In the genomic region with DNA sequence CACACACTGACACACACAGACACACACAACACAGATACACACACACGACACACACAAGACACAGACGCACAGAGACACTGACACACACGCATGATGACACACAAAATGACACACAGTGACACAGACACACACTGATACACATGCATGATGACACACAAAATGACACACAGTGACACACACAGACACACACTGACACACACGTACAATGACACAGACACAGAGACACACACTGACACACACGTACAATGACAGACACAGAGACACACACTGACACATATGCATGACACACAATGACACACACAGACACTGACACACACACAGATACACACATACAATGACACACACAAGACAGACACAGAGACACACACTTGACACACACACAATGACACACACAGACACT, we compare ENCODE assay signal across 24 cellular contexts. TPM values are rescaled to one million over a fixed set of nuclear protein-coding genes. Genes with fewer than 3 reads are reported as not detected.
DNase-seq lines count a peak whose midpoint lies in the region; FAIRE-seq and TF ChIP-seq lines count a peak whose summit lies in the region.
"Had no signal": no experiment of that assay in that cellular context is flagged by ENCODE, and none has a peak within 500 bp of the region (broad histone marks: within the 10 kb centered on the region; RNA-seq: fewer than 3 reads in every experiment).

No MANE protein-coding gene starts in this region.

- no peaks in the 10 kb centered on the region for H3K36me3 ChIP-seq in BLaER1
- H3K36me3 ChIP-seq in HEK293 (ENCODE audit: control insufficient read depth in 2 of 2, insufficient read depth in 1 of 2, low read length in 2 of 2) = no peaks in the 10 kb centered on the region
- no peaks in the 10 kb centered on the region for H3K36me3 ChIP-seq in bronchial epithelial cell (ENCODE audit: control insufficient read depth, insufficient read depth, low read length)
- H3K36me3 ChIP-seq in neuronal stem cell (replicated peaks in 1 of 2; ENCODE audit: control insufficient read depth in 2 of 2, insufficient read depth in 2 of 2, low read length in 2 of 2) = no peaks in the 10 kb centered on the region

- peak overlapping the region; percentile 45 for H3K23ac ChIP-seq in neuronal stem cell (ENCODE audit: low read depth, low read length, poor library complexity)

- H3K9me3 ChIP-seq in BLaER1 (peaks cover 12% of the 10 kb centered on the region), HEK293 (ENCODE audit: control insufficient read depth, insufficient read depth, low read depth, low read length) (no peaks in the 10 kb centered on the region), neuronal stem cell (replicated peaks in 1 of 2; ENCODE audit: control insufficient read depth in 2 of 2, insufficient read depth in 1 of 2, low read depth in 1 of 2, low read length in 2 of 2) (peaks cover under 1 to 7% of the 10 kb centered on the region in 2 donors)

- no peaks in the 10 kb centered on the region for H4K20me1 ChIP-seq in BLaER1

- no peak overlapping the region for H2BK120ac ChIP-seq in neuronal stem cell (ENCODE audit: low read depth, low read length)

- no peak overlapping the region for H2BK15ac ChIP-seq in neuronal stem cell (ENCODE audit: low read length)

- H2AK5ac ChIP-seq in neuronal stem cell (ENCODE audit: low read depth, low read length) = no peak overlapping the region

- H3K4ac ChIP-seq in neuronal stem cell (ENCODE audit: low read length) = no peak overlapping the region

- H3K18ac ChIP-seq in neuronal stem cell (ENCODE audit: low read length) = no peak overlapping the region

- POLR2A ChIA-PET in HEK293 (lab: Yijun Ruan, JAX) = no interaction called here
- POLR2A ChIA-PET in RWPE1 (lab: Yijun Ruan, JAX; ENCODE audit: low non-redundant PET) = no interaction called here

- no peak overlapping the region for H2BK5ac ChIP-seq in neuronal stem cell (ENCODE audit: low read length)

- no CpG with 5 or more reads among the region's 5 CpGs for WGBS in neuronal stem cell (ENCODE audit: extremely low coverage in 2 of 2, insufficient read length in 2 of 2, insufficient replicate concordance in 1 of 2), 2 donors

- no peak for DNase-seq in bronchial epithelial cell (ENCODE audit: low read depth)
- DNase-seq in neuronal stem cell (ENCODE audit: low spot score) = no peak
- no peak for DNase-seq in occipital lobe (lab: John Stamatoyannopoulos, UW)
- DNase-seq in OCI-M2 (lab: John Stamatoyannopoulos, UW; ENCODE audit: unreplicated experiment) = no peak
- no peak for DNase-seq in RWPE1 (ENCODE audit: low spot score)
- DNase-seq: COR-L47, DMS 273 treated with DMSO at 0.1 percent for 48 hours, DMS79 treated with DMSO at 0.1 percent for 48 hours, GOT3, Kasumi-1, NCI-H1694, NCI-H2081, NCI-H2171 treated with DMSO at 0.1 percent for 48 hours, NCI-H526, Right ventricle myocardium superior had no signal

- H4K8ac ChIP-seq in neuronal stem cell (ENCODE audit: low read depth, low read length) = no peak overlapping the region

- H3K27ac ChIP-seq in BLaER1 = 0 out of 2 replicates have a peak overlapping the region, but pooled peaks have one; percentile 26
- H3K27ac ChIP-seq in HEK293 (ENCODE audit: extremely low read depth, low read depth, low read length) = no peak overlapping the region
- no peak overlapping the region for H3K27ac ChIP-seq in neuronal stem cell (replicated peaks; ENCODE audit: low read length)
- H3K27ac ChIP-seq in RWPE1 = no peak overlapping the region

- no peak overlapping the region for H3K4me2 ChIP-seq in BLaER1
- H3K4me2 ChIP-seq in neuronal stem cell (ENCODE audit: insufficient read depth, low read length, poor library complexity, severe bottlenecking) = no peak overlapping the region

- peak; percentile 97 for FAIRE-seq in bronchial epithelial cell (lab: Jason Lieb, UNC)
- FAIRE-seq: GM12892, RCC 7860 had no signal

- H3K14ac ChIP-seq in neuronal stem cell (ENCODE audit: low read length) = peak overlapping the region; percentile 48

- CTCF ChIA-PET in HEK293 (lab: Yijun Ruan, JAX) (no interaction called here), RWPE1 (lab: Yijun Ruan, JAX) (interaction anchor here (0.6 kb wide), 1 partner anchor 15 kb away, joined by 4 read pairs; no protein-coding TSS in a partner anchor)

- H3K9ac ChIP-seq in BLaER1 (no peak overlapping the region), neuronal stem cell (ENCODE audit: low read depth, low read length, poor library complexity) (peak overlapping the region; percentile 38)

- H3K4me3 ChIP-seq in BLaER1 (no peak overlapping the region), HEK293 (ENCODE audit: low read depth, low read length) (no peak overlapping the region), bronchial epithelial cell (ENCODE audit: low read depth, low read length) (no peak overlapping the region), neuronal stem cell (ENCODE audit: low read length in 2 of 2) (peak overlapping the region in 1 of 2 donors; percentile 50)

- H3K4me1 ChIP-seq in BLaER1 (peaks cover 35% of the 10 kb centered on the region), HEK293 (ENCODE audit: control insufficient read depth, insufficient read depth, low read length) (no peaks in the 10 kb centered on the region), neuronal stem cell (ENCODE audit: control insufficient read depth in 2 of 2, insufficient read depth in 1 of 2, low read depth in 1 of 2, low read length in 2 of 2) (peaks cover 0 to 3% of the 10 kb centered on the region in 2 donors)

- H4K91ac ChIP-seq in neuronal stem cell (ENCODE audit: low read depth, low read length, poor library complexity) = no peak overlapping the region

- no peak overlapping the region for H2AFZ ChIP-seq in neuronal stem cell (ENCODE audit: low read length)

- H3K27me3 ChIP-seq in BLaER1 (no peaks in the 10 kb centered on the region), bronchial epithelial cell (ENCODE audit: control insufficient read depth, insufficient read depth, low read length) (no peaks in the 10 kb centered on the region), neuronal stem cell (ENCODE audit: control insufficient read depth in 3 of 3, insufficient read depth in 3 of 3, low read depth in 1 of 3, low read length in 3 of 3) (peaks cover 0 to 2% (median 0%) of the 10 kb centered on the region in 3 experiments)

- TF ChIP-seq CTCF in HEK293 (tag by site-specific recombination; IDR thresholded peaks at IDR 0.05) (no peak), bronchial epithelial cell (IDR thresholded peaks at IDR 0.05; ENCODE audit: insufficient read depth, low read length, severe bottlenecking) (no peak), RWPE1 (conservative IDR thresholded peaks at IDR 0.05; ENCODE audit: low read depth) (no peak)

- H3K79me1 ChIP-seq in neuronal stem cell (ENCODE audit: low read depth, low read length) = peaks cover 3% of the 10 kb centered on the region

- H2BK12ac ChIP-seq in neuronal stem cell (ENCODE audit: low read length) = no peak overlapping the region

TF ChIP-seq in HEK293, 187 proteins besides CTCF, POLR2A, EP300 and RAD21 (continues in another document):
- TF ChIP-seq ZNF239 (tag by site-specific recombination; IDR thresholded peaks at IDR 0.05) (peak; percentile 66; the same call in 1 of the 2 replicates), ZNF138 (tag by site-specific recombination; IDR thresholded peaks at IDR 0.05; ENCODE audit: borderline replicate concordance) (no peak), ZNF621 (tag by site-specific recombination; IDR thresholded peaks at IDR 0.05) (0 out of 2 replicates have a peak, but pooled peaks have one; percentile 15), ZNF658 (tag by site-specific recombination; IDR thresholded peaks at IDR 0.05) (no peak), ZBTB6 (tag by site-specific recombination; IDR thresholded peaks at IDR 0.05) (no peak), ZNF48 (tag by site-specific recombination; IDR thresholded peaks at IDR 0.05) (0 out of 2 replicates have a peak, but pooled peaks have one; percentile 27)
- TF ChIP-seq, protein P1, sequence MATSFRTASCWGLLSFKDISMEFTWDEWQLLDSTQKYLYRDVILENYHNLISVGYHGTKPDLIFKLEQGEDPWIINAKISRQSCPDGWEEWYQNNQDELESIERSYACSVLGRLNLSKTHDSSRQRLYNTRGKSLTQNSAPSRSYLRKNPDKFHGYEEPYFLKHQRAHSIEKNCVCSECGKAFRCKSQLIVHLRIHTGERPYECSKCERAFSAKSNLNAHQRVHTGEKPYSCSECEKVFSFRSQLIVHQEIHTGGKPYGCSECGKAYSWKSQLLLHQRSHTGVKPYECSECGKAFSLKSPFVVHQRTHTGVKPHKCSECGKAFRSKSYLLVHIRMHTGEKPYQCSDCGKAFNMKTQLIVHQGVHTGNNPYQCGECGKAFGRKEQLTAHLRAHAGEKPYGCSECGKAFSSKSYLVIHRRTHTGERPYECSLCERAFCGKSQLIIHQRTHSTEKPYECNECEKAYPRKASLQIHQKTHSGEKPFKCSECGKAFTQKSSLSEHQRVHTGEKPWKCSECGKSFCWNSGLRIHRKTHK (tag by site-specific recombination; IDR thresholded peaks at IDR 0.05) = no peak
- TF ChIP-seq, protein P2, sequence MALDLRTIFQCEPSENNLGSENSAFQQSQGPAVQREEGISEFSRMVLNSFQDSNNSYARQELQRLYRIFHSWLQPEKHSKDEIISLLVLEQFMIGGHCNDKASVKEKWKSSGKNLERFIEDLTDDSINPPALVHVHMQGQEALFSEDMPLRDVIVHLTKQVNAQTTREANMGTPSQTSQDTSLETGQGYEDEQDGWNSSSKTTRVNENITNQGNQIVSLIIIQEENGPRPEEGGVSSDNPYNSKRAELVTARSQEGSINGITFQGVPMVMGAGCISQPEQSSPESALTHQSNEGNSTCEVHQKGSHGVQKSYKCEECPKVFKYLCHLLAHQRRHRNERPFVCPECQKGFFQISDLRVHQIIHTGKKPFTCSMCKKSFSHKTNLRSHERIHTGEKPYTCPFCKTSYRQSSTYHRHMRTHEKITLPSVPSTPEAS (tag by site-specific recombination; IDR thresholded peaks at IDR 0.05) = peak; percentile 93

RNA-seq across cellular contexts. Expression of gene CACNG1, which starts 10.3 kb away (rescaled TPM):
- not detected in 2 replicates for total RNA-seq in bronchial epithelial cell
- polyA plus RNA-seq in neuronal stem cell (2013, experiment 1 of 2) = 0.29 TPM
- 0.25 TPM for polyA plus RNA-seq in neuronal stem cell (2013, experiment 2 of 2)
- 0.47 TPM for total RNA-seq in occipital lobe
- total RNA-seq: CD4-positive, alpha-beta T cell; MCF 10A; OCI-LY7; Right ventricle myocardium superior; SK-MEL-5 had no signal
- polyA plus RNA-seq: BJ had no signal
